1 cellular context compared by ENCODE assay signal in genomic region chr1:54520922-54521321, GRCh38. TPM values are rescaled to one million over a fixed set of nuclear protein-coding genes. Genes with fewer than 3 reads are reported as not detected.
"Had no signal": no experiment of that assay in that cellular context is flagged by ENCODE, and none has a peak within 500 bp of the region (broad histone marks: within the 10 kb centered on the region; RNA-seq: fewer than 3 reads in every experiment).

No MANE protein-coding gene starts in this region.

RNA-seq across cellular contexts. Expression of gene ACOT11, which starts 27.1 kb away (rescaled TPM):
- total RNA-seq: OCI-LY7 had no signal
